ENCODE assay signal across 8 cellular contexts in the genomic region with DNA sequence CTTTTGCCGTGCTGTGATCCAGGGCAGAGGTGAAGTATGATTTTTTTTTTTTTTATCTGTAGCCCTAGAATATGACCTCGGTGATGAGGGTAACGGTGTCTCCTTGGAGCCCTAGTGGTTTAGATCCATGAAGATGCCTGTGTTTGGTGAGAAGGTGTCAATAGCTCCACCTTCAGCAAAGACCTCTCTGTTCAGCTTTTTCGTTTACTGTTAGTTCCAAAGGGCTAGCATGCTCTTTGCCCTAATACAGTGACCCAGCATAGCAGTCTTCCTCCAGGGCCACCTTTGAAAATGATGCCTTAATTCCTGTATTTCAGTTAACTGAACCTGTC. TPM values are rescaled to one million over a fixed set of nuclear protein-coding genes. Genes with fewer than 3 reads are reported as not detected.
DNase-seq lines count a peak whose midpoint lies in the region; ATAC-seq lines count a peak whose summit lies in the region.

No MANE protein-coding gene starts in this region.

- no peaks in the 10 kb centered on the region for H3K27me3 ChIP-seq in naive thymus-derived CD4-positive, alpha-beta T cell (ENCODE audit: control insufficient read depth in 2 of 2, insufficient read depth in 2 of 2, low read length in 2 of 2)

- peak overlapping the region; percentile 92 for H3K27ac ChIP-seq in naive thymus-derived CD4-positive, alpha-beta T cell (ENCODE audit: low read depth, low read length)

- H3K4me1 Mint-ChIP-seq in dendritic cell treated with granulocyte-macrophage colony-stimulating factor and Interleukin-4, amounts not matched to agents 40 ng/mL and 50 ng/mL, for 4 days (ENCODE audit: low read depth) = peaks cover 20% of the 10 kb centered on the region
- H3K4me1 Mint-ChIP-seq in naive thymus-derived CD4-positive, alpha-beta T cell = peaks cover 16 to 45% (median 33%) of the 10 kb centered on the region in 7 donors

- H3K36me3 Mint-ChIP-seq in dendritic cell treated with granulocyte-macrophage colony-stimulating factor and Interleukin-4, amounts not matched to agents 40 ng/mL and 50 ng/mL, for 4 days (ENCODE audit: low read depth) = peaks cover 42% of the 10 kb centered on the region
- peaks cover 0 to 20% (median 5%) of the 10 kb centered on the region in 5 donors for H3K36me3 Mint-ChIP-seq in naive thymus-derived CD4-positive, alpha-beta T cell

- DNase-seq in SKM-1 treated with dmso at 0.1 percent for 144 hours (lab: John Stamatoyannopoulos, UW; ENCODE audit: unreplicated experiment) (peak; percentile 14), SKM-1 (lab: John Stamatoyannopoulos, UW; ENCODE audit: unreplicated experiment) (no peak), NAMALWA (ENCODE audit: low spot score) (peak; percentile 53)
- DNase-seq in naive thymus-derived CD4-positive, alpha-beta T cell = peak in 2 of 9 donors; percentile 18 to 20

- peaks cover 1% of the 10 kb centered on the region for H3K9me3 Mint-ChIP-seq in dendritic cell treated with granulocyte-macrophage colony-stimulating factor and Interleukin-4, amounts not matched to agents 40 ng/mL and 50 ng/mL, for 4 days
- peaks cover 0 to 3% (median 0%) of the 10 kb centered on the region in 11 donors for H3K9me3 Mint-ChIP-seq in naive thymus-derived CD4-positive, alpha-beta T cell

- peak overlapping the region; percentile 95 for H3K4me3 Mint-ChIP-seq in dendritic cell treated with granulocyte-macrophage colony-stimulating factor and Interleukin-4, amounts not matched to agents 40 ng/mL and 50 ng/mL, for 4 days
- peak overlapping the region; percentile 95 to 100 (median 99) for H3K4me3 Mint-ChIP-seq in naive thymus-derived CD4-positive, alpha-beta T cell

- no peaks in the 10 kb centered on the region for H3K36me3 ChIP-seq in naive thymus-derived CD4-positive, alpha-beta T cell (ENCODE audit: control insufficient read depth in 2 of 3, insufficient read depth in 3 of 3, low read length in 3 of 3)

- no peaks in the 10 kb centered on the region for H3K27me3 Mint-ChIP-seq in dendritic cell treated with granulocyte-macrophage colony-stimulating factor and Interleukin-4, amounts not matched to agents 40 ng/mL and 50 ng/mL, for 4 days
- H3K27me3 Mint-ChIP-seq in naive thymus-derived CD4-positive, alpha-beta T cell = peaks cover 0 to 2% (median 0%) of the 10 kb centered on the region in 5 donors

- peaks cover 15 to 22% of the 10 kb centered on the region in 2 donors for H3K4me1 ChIP-seq in naive thymus-derived CD4-positive, alpha-beta T cell (ENCODE audit: control insufficient read depth in 2 of 2, insufficient read depth in 2 of 2, low read length in 2 of 2)

- no peaks in the 10 kb centered on the region for H3K9me3 ChIP-seq in naive thymus-derived CD4-positive, alpha-beta T cell (ENCODE audit: control insufficient read depth in 2 of 3, low read length in 3 of 3)

- peak overlapping the region; percentile 97 for H3K27ac Mint-ChIP-seq in dendritic cell treated with granulocyte-macrophage colony-stimulating factor and Interleukin-4, amounts not matched to agents 40 ng/mL and 50 ng/mL, for 4 days
- H3K27ac Mint-ChIP-seq in naive thymus-derived CD4-positive, alpha-beta T cell = peak overlapping the region; percentile 91 to 97 (median 94)

- H3K4me3 ChIP-seq in naive thymus-derived CD4-positive, alpha-beta T cell (ENCODE audit: low read length) = peak overlapping the region; percentile 94

- intact Hi-C loops in dendritic cell treated with granulocyte-macrophage colony-stimulating factor and Interleukin-4, amounts not matched to agents 40 ng/mL and 50 ng/mL, for 4 days (cut with micrococcal nuclease) = loop anchor here (5.0 kb wide), 1 partner anchor 104 kb away; the partner anchor contains the start of gene CFAP70
- intact Hi-C loops in naive thymus-derived CD4-positive, alpha-beta T cell (cut with micrococcal nuclease) = loop anchor here (2.0 to 5.0 kb wide), 4 partner anchors 106 to 924 kb away; partner anchors contain the start of genes CFAP70 (in 1 of the 2) and NUDT13 (in 1 of the 2)

- no peak for ATAC-seq in naive thymus-derived CD4-positive, alpha-beta T cell
- ATAC-seq in HG03039 (IDR thresholded peaks at IDR 0.05; ENCODE audit: unreplicated experiment) = no peak
- ATAC-seq in GM19023 (IDR thresholded peaks at IDR 0.05; ENCODE audit: unreplicated experiment) = no peak
- no peak for ATAC-seq in HG02798 (IDR thresholded peaks at IDR 0.05; ENCODE audit: poor library complexity, unreplicated experiment)

- CTCF ChIA-PET in naive thymus-derived CD4-positive, alpha-beta T cell (lab: Charles Lee) = interaction anchor here (0.6 to 1.3 kb wide), 2 partner anchors 11 to 1418 kb away, joined by 4 read pairs; no protein-coding TSS in a partner anchor

- POLR2A ChIA-PET in naive thymus-derived CD4-positive, alpha-beta T cell (lab: Charles Lee) = interaction anchor here (0.7 to 2.0 kb wide), 10 partner anchors 19 to 519 kb away, joined by 3 to 8 read pairs (median 4); partner anchors contain the start of gene CFAP70

RNA-seq across cellular contexts. Expression of gene MRPS16, which starts 0.7 kb away (rescaled TPM):
- 10 to 100 TPM; 29.6 to 99.9 (median 47.6) TPM for total RNA-seq in naive thymus-derived CD4-positive, alpha-beta T cell
- 100 to 1,000 TPM in 1 of 2 donors, 10 to 100 TPM in 1; 76.1 to 104 TPM for polyA plus RNA-seq in naive thymus-derived CD4-positive, alpha-beta T cell

RNA-seq across cellular contexts. Expression of gene DNAJC9, which starts 6.1 kb away (rescaled TPM):
- total RNA-seq in naive thymus-derived CD4-positive, alpha-beta T cell = 10 to 100 TPM; 14.5 to 47.7 (median 26.8) TPM
- polyA plus RNA-seq in naive thymus-derived CD4-positive, alpha-beta T cell = 10 to 100 TPM; 31.2 to 33.8 TPM
